ENCODE assay signal across 18 cellular contexts in genomic region chr19:35811317-35812219, GRCh38. TPM values are rescaled to one million over a fixed set of nuclear protein-coding genes. Genes with fewer than 3 reads are reported as not detected.
DNase-seq lines count a peak whose midpoint lies in the region; ATAC-seq and TF ChIP-seq lines count a peak whose summit lies in the region.
"Had no signal": no experiment of that assay in that cellular context is flagged by ENCODE, and none has a peak within 500 bp of the region (broad histone marks: within the 10 kb centered on the region; RNA-seq: fewer than 3 reads in every experiment).

No MANE protein-coding gene starts in this region.

- H3K36me3 Mint-ChIP-seq in T-cell = no peaks in the 10 kb centered on the region
- no peaks in the 10 kb centered on the region for H3K36me3 Mint-ChIP-seq in WTC11

- ATAC-seq in left lobe of liver (peak; percentile 69), T-cell (replicated peaks in 1 of 4) (no peak), GM19452 (IDR thresholded peaks at IDR 0.05; ENCODE audit: unreplicated experiment) (no peak), WTC11 (no peak)
- peak; percentile 23 for ATAC-seq in stimulated activated naive CD8-positive, alpha-beta T cell treated with anti-CD3 and anti-CD28 coated beads, Interleukin-15, Interleukin-2, amounts not matched to agents 100 U/mL and 50 U/mL, for 24 hours

- TF ChIP-seq CTCF in WTC11 (IDR thresholded peaks at IDR 0.05) = no peak

- CTCF ChIA-PET in T-cell (lab: Charles Lee) (interaction anchor here in 1 of 2 donors (0.5 kb wide), 1 partner anchor 113 kb away, joined by 3 read pairs; no protein-coding TSS in a partner anchor), WTC11 (lab: Charles Lee) (interaction anchor here (0.8 to 2.1 kb wide), 7 partner anchors 12 to 119 kb away, joined by 3 to 6 read pairs (median 4); partner anchors contain the start of gene KIRREL2)

- DNase-seq in NCI-H146 (lab: John Stamatoyannopoulos, UW) (peak; percentile 27), NCI-H146 treated with DMSO at 0.1 percent for 48 hours (lab: John Stamatoyannopoulos, UW; ENCODE audit: unreplicated experiment) (no peak), H7 (peak; percentile 49), left lobe of liver (ENCODE audit: low spot score) (no peak), T-cell (no peak), WTC11 (ENCODE audit: low spot score) (no peak)
- DNase-seq in stimulated activated naive CD8-positive, alpha-beta T cell treated with anti-CD3 and anti-CD28 coated beads, Interleukin-15, Interleukin-2, amounts not matched to agents 100 U/mL and 50 U/mL, for 24 hours = no peak
- DNase-seq: 8988T, DMS153, GM23248, HFFc6, KG1, NCI-H1694, NCI-H345, PC-9 had no signal

- POLR2A ChIA-PET in T-cell (lab: Charles Lee) = no interaction called here
- POLR2A ChIA-PET in WTC11 (lab: Charles Lee) = no interaction called here

- H3K27me3 Mint-ChIP-seq in T-cell = peaks cover 21 to 23% of the 10 kb centered on the region in 2 donors
- H3K27me3 Mint-ChIP-seq in WTC11 (ENCODE audit: low read depth) = peaks cover 47% of the 10 kb centered on the region

- H3K4me1 Mint-ChIP-seq in T-cell = no peaks in the 10 kb centered on the region
- peaks cover 6% of the 10 kb centered on the region for H3K4me1 Mint-ChIP-seq in WTC11

- H3K4me3 Mint-ChIP-seq in T-cell (no peak overlapping the region), WTC11 (no peak overlapping the region)
- H3K4me3 Mint-ChIP-seq: HFFc6 had no signal

- H3K9me3 Mint-ChIP-seq in T-cell (no peaks in the 10 kb centered on the region), WTC11 (peaks cover 4% of the 10 kb centered on the region; the same call in 1 of the 2 replicates)
- H3K9me3 Mint-ChIP-seq: HFFc6 had no signal

- no peaks in the 10 kb centered on the region; the same call in 1 of the 2 replicates for H3K27me3 ChIP-seq in H7 (ENCODE audit: control insufficient read depth, insufficient read depth, low read length)
- H3K27me3 ChIP-seq: BLaER1 had no signal

- no peaks in the 10 kb centered on the region for H3K36me3 ChIP-seq in H7 (replicated peaks; ENCODE audit: control insufficient read depth, insufficient read depth, low read length)
- H3K36me3 ChIP-seq: BLaER1, SJSA1 had no signal

- H3K27ac Mint-ChIP-seq in T-cell = no peak overlapping the region
- H3K27ac Mint-ChIP-seq in WTC11 = no peak overlapping the region
- H3K27ac Mint-ChIP-seq: HFFc6 had no signal

- H3K4me3 ChIP-seq in H7 (ENCODE audit: insufficient read depth, low read depth, low read length) = no peak overlapping the region
- H3K4me3 ChIP-seq: BLaER1, GM23248, PC-9, SJSA1 had no signal

TF ChIP-seq in WTC11, 78 proteins besides CTCF, POLR2A, EP300 and RAD21:
- TF ChIP-seq FOXP1 (CRISPR knock-in tag; IDR thresholded peaks at IDR 0.05; ENCODE audit: borderline replicate concordance) = no peak
- no peak for TF ChIP-seq HMGXB4 (CRISPR knock-in tag; IDR thresholded peaks at IDR 0.05)
- TF ChIP-seq NFATC4 (CRISPR knock-in tag; IDR thresholded peaks at IDR 0.05) = no peak
- no peak for TF ChIP-seq IRF1 (CRISPR knock-in tag; IDR thresholded peaks at IDR 0.05)
- no peak for TF ChIP-seq CREM (CRISPR knock-in tag; IDR thresholded peaks at IDR 0.05)
- TF ChIP-seq ZNF425 (CRISPR knock-in tag; conservative IDR thresholded peaks at IDR 0.05) = no peak
- TF ChIP-seq EMX1 (CRISPR knock-in tag; IDR thresholded peaks at IDR 0.05) = no peak
- no peak for TF ChIP-seq JAZF1 (CRISPR knock-in tag; IDR thresholded peaks at IDR 0.05)
- no peak for TF ChIP-seq ZNF671 (CRISPR knock-in tag; IDR thresholded peaks at IDR 0.05)

RNA-seq across cellular contexts. Expression of gene PRODH2, which starts 1.1 kb away (rescaled TPM):
- total RNA-seq in H7 (2014; rRNA removed; shearing (Covaris generic)) = not detected in 2 replicates
- total RNA-seq in left lobe of liver = 196 TPM
- not detected for total RNA-seq in T-cell
- 0.14 TPM in 1 of 3 replicates, not detected in the others for total RNA-seq in WTC11 (2021)
- total RNA-seq: GM23248, HFFc6, PC-9, SJSA1 had no signal

RNA-seq across cellular contexts. Expression of gene ARHGAP33, which starts 36.2 kb away (rescaled TPM):
- total RNA-seq in H7 (2014; rRNA removed; shearing (Covaris generic)) = 3.7 and 6.4 TPM in 2 replicates
- 3.6 TPM for total RNA-seq in left lobe of liver
- total RNA-seq in T-cell = 10 to 100 TPM; 19.7 to 38.5 (median 22.8) TPM
- 36.8 to 43.9 TPM (median 39.8 TPM) in 3 replicates for total RNA-seq in WTC11 (2021)

RNA-seq across cellular contexts. Expression of gene NPHS1, which starts 40.7 kb away (rescaled TPM):
- not detected in 2 replicates for total RNA-seq in H7 (2014; rRNA removed; shearing (Covaris generic))
- total RNA-seq in left lobe of liver (not detected), T-cell (under 1 TPM in 2 of 5 donors, not detected in 3; 0.06 to 0.33 TPM), WTC11 (2021) (0.61 to 1.7 TPM (median 1.7 TPM) in 3 replicates)
- total RNA-seq: GM23248, HFFc6, PC-9, SJSA1 had no signal

RNA-seq across cellular contexts. Expression of gene KIRREL2, which starts 45.1 kb away (rescaled TPM):
- 0.55 and 0.92 TPM in 2 replicates for total RNA-seq in H7 (2014; rRNA removed; shearing (Covaris generic))
- total RNA-seq in left lobe of liver (0.20 TPM), T-cell (under 1 TPM; 0.16 to 0.28 (median 0.25) TPM), WTC11 (2021) (4.7 to 5.3 TPM (median 4.9 TPM) in 3 replicates)
- total RNA-seq: GM23248, PC-9, SJSA1 had no signal

RNA-seq across cellular contexts. Expression of gene PROSER3, which starts 53.6 kb away (rescaled TPM):
- 6.8 and 14.0 TPM in 2 replicates for total RNA-seq in H7 (2014; rRNA removed; shearing (Covaris generic))
- total RNA-seq in left lobe of liver (4.5 TPM), T-cell (10 to 100 TPM; 31.3 to 52.1 (median 47.8) TPM), WTC11 (2021) (32.9 to 36.7 TPM (median 36.2 TPM) in 3 replicates)

Comparison
In these comparisons a context has a peak if more than half of its experiments do, and no peak if none do; other contexts are left out.
1. DNase-seq: peak in NCI-H146 (single experiment) and H7 (single experiment); none in NCI-H146 treated with DMSO at 0.1 percent for 48 hours (single experiment), left lobe of liver (single experiment), stimulated activated naive CD8-positive, alpha-beta T cell treated with anti-CD3 and anti-CD28 coated beads, Interleukin-15, Interleukin-2, amounts not matched to agents 100 U/mL and 50 U/mL, for 24 hours (single experiment), T-cell (0 of 34) and WTC11 (single experiment).
2. ATAC-seq: peak in left lobe of liver (single experiment) and stimulated activated naive CD8-positive, alpha-beta T cell treated with anti-CD3 and anti-CD28 coated beads, Interleukin-15, Interleukin-2, amounts not matched to agents 100 U/mL and 50 U/mL, for 24 hours (single experiment); none in T-cell (0 of 4), GM19452 (single experiment) and WTC11 (single experiment).
3. RNA of gene PRODH2, which starts 1.1 kb away (total RNA-seq): 196 TPM in left lobe of liver (single experiment); 0.14 TPM in WTC11, not detected in H7 and not detected in T-cell; every median in the first group is over 100 times any median in the second.